2 cellular contexts compared by ENCODE assay signal in genomic region chr12:53482626-53483165, GRCh38.
TF ChIP-seq lines count a peak whose summit lies in the region.

No MANE protein-coding gene starts in this region.

TF ChIP-seq in WTC11, 78 proteins besides CTCF, POLR2A, EP300 and RAD21:
- TF ChIP-seq GRHL2 (CRISPR knock-in tag; IDR thresholded peaks at IDR 0.05; ENCODE audit: insufficient replicate concordance, severe bottlenecking) = no peak
- TF ChIP-seq ERG (CRISPR knock-in tag; IDR thresholded peaks at IDR 0.05) = peak; percentile 42; the same call in 1 of the 2 replicates
- no peak for TF ChIP-seq E2F4 (CRISPR knock-in tag; IDR thresholded peaks at IDR 0.05; ENCODE audit: borderline replicate concordance, low read depth)
- TF ChIP-seq ZNF671 (CRISPR knock-in tag; IDR thresholded peaks at IDR 0.05) = peak; percentile 68; the same call in 1 of the 2 replicates
- TF ChIP-seq FOXJ3 (CRISPR knock-in tag; IDR thresholded peaks at IDR 0.05; ENCODE audit: borderline replicate concordance) = 0 out of 2 replicates have a peak, but pooled peaks have one; percentile 28
- TF ChIP-seq EMX1 (CRISPR knock-in tag; IDR thresholded peaks at IDR 0.05) = peak; percentile 71
- TF ChIP-seq ARID4B (CRISPR knock-in tag; IDR thresholded peaks at IDR 0.05; ENCODE audit: borderline replicate concordance) = no peak

TF ChIP-seq in HepG2, 621 proteins besides CTCF, POLR2A, EP300 and RAD21 (continues in another document):
- no peak for TF ChIP-seq ZNF512 (CRISPR knock-in tag; IDR thresholded peaks at IDR 0.05)
- TF ChIP-seq HNF1A (IDR thresholded peaks at IDR 0.05; ENCODE audit: low read depth) = no peak
- 0 out of 2 replicates have a peak, but pooled peaks have one; percentile 20 for TF ChIP-seq HNF1A (CRISPR knock-in tag; IDR thresholded peaks at IDR 0.05; ENCODE audit: borderline replicate concordance)
- no peak for TF ChIP-seq THAP9 (CRISPR knock-in tag; IDR thresholded peaks at IDR 0.05; ENCODE audit: borderline replicate concordance)
- TF ChIP-seq ARID2 (CRISPR knock-in tag; IDR thresholded peaks at IDR 0.05; ENCODE audit: borderline replicate concordance) = no peak
- no peak for TF ChIP-seq CBX2 (IDR thresholded peaks at IDR 0.05; ENCODE audit: low read depth, low read length)
- TF ChIP-seq CBX2 (CRISPR knock-in tag; IDR thresholded peaks at IDR 0.05; ENCODE audit: low read depth) = no peak
- TF ChIP-seq TBX3 (IDR thresholded peaks at IDR 0.05; ENCODE audit: borderline replicate concordance) = no peak
- TF ChIP-seq ZNF768 (CRISPR knock-in tag; IDR thresholded peaks at IDR 0.05) = peak; percentile 37; the same call in 1 of the 2 replicates
- TF ChIP-seq ZNF737 (CRISPR knock-in tag; IDR thresholded peaks at IDR 0.05; ENCODE audit: borderline replicate concordance) = no peak
- TF ChIP-seq ZNF367 (CRISPR knock-in tag; IDR thresholded peaks at IDR 0.05; ENCODE audit: borderline replicate concordance) = no peak
- no peak for TF ChIP-seq FLYWCH1 (CRISPR knock-in tag; IDR thresholded peaks at IDR 0.05)
- TF ChIP-seq ZNF431 (CRISPR knock-in tag; IDR thresholded peaks at IDR 0.05; ENCODE audit: borderline replicate concordance, low read depth) = no peak
- TF ChIP-seq POLR2G (IDR thresholded peaks at IDR 0.05; ENCODE audit: low read depth, low read length) = 0 out of 2 replicates have a peak, but pooled peaks have one; percentile 16
- no peak for TF ChIP-seq CSRNP1 (CRISPR knock-in tag; IDR thresholded peaks at IDR 0.05)
- no peak for TF ChIP-seq MED13 (CRISPR knock-in tag; IDR thresholded peaks at IDR 0.05)
- no peak for TF ChIP-seq ZSCAN5A (CRISPR knock-in tag; IDR thresholded peaks at IDR 0.05; ENCODE audit: borderline replicate concordance)
- no peak for TF ChIP-seq DDIT3 (CRISPR knock-in tag; IDR thresholded peaks at IDR 0.05)
- TF ChIP-seq CBFB (CRISPR knock-in tag; IDR thresholded peaks at IDR 0.05) = no peak
- TF ChIP-seq ZNF350 (CRISPR knock-in tag; IDR thresholded peaks at IDR 0.05; ENCODE audit: borderline replicate concordance, low read depth) = no peak
- TF ChIP-seq ZUFSP (CRISPR knock-in tag; IDR thresholded peaks at IDR 0.05; ENCODE audit: borderline replicate concordance) = no peak
- TF ChIP-seq CENPT (CRISPR knock-in tag; IDR thresholded peaks at IDR 0.05; ENCODE audit: low read depth) = no peak
- TF ChIP-seq TRAFD1 (CRISPR knock-in tag; IDR thresholded peaks at IDR 0.05; ENCODE audit: borderline replicate concordance) = no peak
- TF ChIP-seq ZNF207 (IDR thresholded peaks at IDR 0.05; ENCODE audit: borderline replicate concordance) = no peak
- TF ChIP-seq POLR2AphosphoS5 (IDR thresholded peaks at IDR 0.05; ENCODE audit: low read depth, low read length) = 0 out of 2 replicates have a peak, but pooled peaks have one; percentile 15
- TF ChIP-seq NR0B2 (CRISPR knock-in tag; IDR thresholded peaks at IDR 0.05) = no peak
- TF ChIP-seq ZSCAN29 (CRISPR knock-in tag; conservative IDR thresholded peaks at IDR 0.05) = no peak
- TF ChIP-seq PAWR (CRISPR knock-in tag; IDR thresholded peaks at IDR 0.05; ENCODE audit: borderline replicate concordance) = no peak
- TF ChIP-seq ZNF687 (CRISPR knock-in tag; IDR thresholded peaks at IDR 0.05) = peak; percentile 42; the same call in 1 of the 2 replicates
